ENCODE assay signal across 13 cellular contexts in the genomic region with DNA sequence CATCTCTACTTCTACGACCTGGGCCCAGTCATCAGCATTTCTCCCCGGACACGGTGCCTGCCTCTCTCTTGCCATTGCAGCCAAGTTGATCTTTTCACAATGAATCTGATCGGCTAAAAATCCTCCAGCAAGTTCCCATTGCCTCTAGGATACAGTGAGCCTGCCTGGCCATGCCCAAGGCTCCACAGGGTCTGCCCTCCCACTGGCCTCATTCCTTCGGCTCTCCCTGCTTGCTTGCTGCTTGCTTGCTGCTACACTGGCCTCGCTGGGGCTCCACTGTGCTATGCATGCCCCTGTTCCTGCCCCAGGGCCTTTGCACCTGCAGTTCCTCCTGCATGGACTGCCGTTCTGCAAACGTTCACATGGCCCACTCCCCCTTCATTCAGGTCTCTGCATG. TPM values are rescaled to one million over a fixed set of nuclear protein-coding genes. Genes with fewer than 3 reads are reported as not detected.
DNase-seq lines count a peak whose midpoint lies in the region; ATAC-seq, FAIRE-seq and TF ChIP-seq lines count a peak whose summit lies in the region.
"Had no signal": no experiment of that assay in that cellular context is flagged by ENCODE, and none has a peak within 500 bp of the region (broad histone marks: within the 10 kb centered on the region; RNA-seq: fewer than 3 reads in every experiment).

No MANE protein-coding gene starts in this region.

- in situ Hi-C loops in HepG2 (cut with HindIII; ENCODE audit: extremely low pct_ligation_motif_present, low pct_unique_long_range_greater_than_20kb), result no loop called here

- H4K20me1 ChIP-seq in HepG2 (ENCODE audit: insufficient read depth, low read length), result no peaks in the 10 kb centered on the region

- H3K4me3 ChIP-seq in HepG2 (replicated peaks in 1 of 3; ENCODE audit: insufficient read depth in 1 of 3, low read depth in 2 of 3, low read length in 3 of 3), result no peak overlapping the region
- H3K4me3 ChIP-seq: colonic mucosa had no signal

- no peak for TF ChIP-seq POLR2A in HepG2 (IDR thresholded peaks at IDR 0.05; ENCODE audit: insufficient read depth in 1 of 2, low read depth in 2 of 2, low read length in 2 of 2)

- FAIRE-seq in HepG2 (lab: Jason Lieb, UNC), result no peak

- H3K27me3 Mint-ChIP-seq in activated T-cell treated with anti-CD3 and anti-CD28 coated beads, Interleukin-2, amount 50 U/mL, for 72 hours (ENCODE audit: low read depth), result no peaks in the 10 kb centered on the region

- no peak overlapping the region for H3K27ac Mint-ChIP-seq in activated T-cell treated with anti-CD3 and anti-CD28 coated beads, Interleukin-2, amount 50 U/mL, for 72 hours
- peak overlapping the region; percentile 20 for H3K27ac Mint-ChIP-seq in stimulated activated effector memory CD8-positive, alpha-beta T cell treated with anti-CD3 and anti-CD28 coated beads, Interleukin-12 subunit alpha, Interleukin-12 subunit beta, amount 100 ng/mL, for 72 hours

- H2AFZ ChIP-seq in HepG2 (ENCODE audit: low read length), result no peak overlapping the region

- no peaks in the 10 kb centered on the region for H3K79me2 ChIP-seq in HepG2 (ENCODE audit: insufficient read depth, low read length)

- POLR2A ChIA-PET in HepG2 (lab: Yijun Ruan, JAX), result no interaction called here

- peaks cover 31% of the 10 kb centered on the region for H3K4me1 Mint-ChIP-seq in activated T-cell treated with anti-CD3 and anti-CD28 coated beads, Interleukin-2, amount 50 U/mL, for 72 hours (ENCODE audit: low read depth)
- peaks cover 51% of the 10 kb centered on the region for H3K4me1 Mint-ChIP-seq in stimulated activated effector memory CD8-positive, alpha-beta T cell treated with anti-CD3 and anti-CD28 coated beads, Interleukin-12 subunit alpha, Interleukin-12 subunit beta, amount 100 ng/mL, for 72 hours

- no TSS peak for BruUV-seq in HepG2 (replicated peaks; lab: Mats Ljungman, UMichigan)

- no peak overlapping the region for H3K4me2 ChIP-seq in HepG2 (ENCODE audit: low read depth, low read length)

- intact Hi-C loops in HepG2 (cut with micrococcal nuclease; ENCODE audit: unreplicated experiment), result no loop called here

- peaks cover 2 to 5% of the 10 kb centered on the region in 2 donors for H3K36me3 Mint-ChIP-seq in activated T-cell treated with anti-CD3 and anti-CD28 coated beads, Interleukin-2, amount 50 U/mL, for 72 hours (ENCODE audit: insufficient read depth in 2 of 2)
- peaks cover 21% of the 10 kb centered on the region for H3K36me3 Mint-ChIP-seq in stimulated activated effector memory CD8-positive, alpha-beta T cell treated with anti-CD3 and anti-CD28 coated beads, Interleukin-12 subunit alpha, Interleukin-12 subunit beta, amount 100 ng/mL, for 72 hours

- CTCF ChIA-PET in HepG2 (lab: Yijun Ruan, JAX; ENCODE audit: low intra/inter-chr PET ratio, low total read pairs), result no interaction called here

- DNase-seq in activated T-cell treated with anti-CD3 and anti-CD28 coated beads, Interleukin-2, amount 50 U/mL, for 72 hours, result no peak
- no peak for DNase-seq in activated T-cell treated with anti-CD3 and anti-CD28 coated beads, Interleukin-2, amount 50 U/mL, for 1 hour
- peak; percentile 44 for DNase-seq in activated CD8-positive, alpha-beta memory T cell treated with anti-CD3 and anti-CD28 coated beads, Interleukin-2, amount 50 U/mL, for 48 hours
- DNase-seq in HepG2 (ENCODE audit: low spot score), result no peak
- no peak for DNase-seq in stimulated activated effector memory CD8-positive, alpha-beta T cell treated with anti-CD3 and anti-CD28 coated beads, Interleukin-12 subunit alpha, Interleukin-12 subunit beta, amount 100 ng/mL, for 72 hours (ENCODE audit: low spot score in 2 of 2)
- no peak for DNase-seq in HuH-7.5 (ENCODE audit: low spot score)
- DNase-seq in NCI-H2029 treated with DMSO at 0.1 percent for 48 hours (lab: John Stamatoyannopoulos, UW), result no peak
- DNase-seq in GM03348 (ENCODE audit: low spot score), result no peak
- DNase-seq: activated gamma-delta T cell treated with Interleukin-2 at 50 U/mL for 16 hours, colonic mucosa, NCI-H1048, NCI-H524 had no signal

- no peak for TF ChIP-seq RAD21 in HepG2 (CRISPR knock-in tag; IDR thresholded peaks at IDR 0.05)

- H3K27ac ChIP-seq in HepG2 (ENCODE audit: extremely low read length, insufficient read depth, low read length), result no peak overlapping the region
- H3K27ac ChIP-seq: colonic mucosa had no signal

- H3K9me3 ChIP-seq in HepG2 (ENCODE audit: low read length), result no peaks in the 10 kb centered on the region
- H3K9me3 ChIP-seq: colonic mucosa had no signal

- H3K27me3 ChIP-seq in HepG2 (ENCODE audit: control insufficient read depth in 1 of 2, insufficient read depth in 2 of 2, low read length in 2 of 2), result peaks cover 0 to 4% of the 10 kb centered on the region in 2 experiments; a peak in 1 of 5 replicates
- H3K27me3 ChIP-seq: colonic mucosa had no signal

- no peaks in the 10 kb centered on the region for H3K9me3 Mint-ChIP-seq in activated T-cell treated with anti-CD3 and anti-CD28 coated beads, Interleukin-2, amount 50 U/mL, for 72 hours
- H3K9me3 Mint-ChIP-seq in stimulated activated effector memory CD8-positive, alpha-beta T cell treated with anti-CD3 and anti-CD28 coated beads, Interleukin-12 subunit alpha, Interleukin-12 subunit beta, amount 100 ng/mL, for 72 hours, result no peaks in the 10 kb centered on the region

- H3K4me1 ChIP-seq in HepG2 (ENCODE audit: insufficient read depth, low read length), result peaks cover 19% of the 10 kb centered on the region

- TF ChIP-seq EP300 in HepG2 (IDR thresholded peaks at IDR 0.05; ENCODE audit: low read depth in 2 of 2, low read length in 2 of 2) (no peak), HepG2 (CRISPR knock-in tag; IDR thresholded peaks at IDR 0.05; ENCODE audit: borderline replicate concordance) (no peak)

- H3K4me3 Mint-ChIP-seq in activated T-cell treated with anti-CD3 and anti-CD28 coated beads, Interleukin-2, amount 50 U/mL, for 72 hours, result peak overlapping the region; percentile 21 to 91
- peak overlapping the region; percentile 85 for H3K4me3 Mint-ChIP-seq in stimulated activated effector memory CD8-positive, alpha-beta T cell treated with anti-CD3 and anti-CD28 coated beads, Interleukin-12 subunit alpha, Interleukin-12 subunit beta, amount 100 ng/mL, for 72 hours

- no peak for ATAC-seq in activated T-cell treated with anti-CD3 and anti-CD28 coated beads, Interleukin-2, amount 50 U/mL, for 72 hours (replicated peaks in 1 of 2)
- no peak for ATAC-seq in HepG2
- ATAC-seq in stimulated activated effector memory CD8-positive, alpha-beta T cell treated with anti-CD3 and anti-CD28 coated beads, Interleukin-12 subunit alpha, Interleukin-12 subunit beta, amount 100 ng/mL, for 72 hours, result no peak
- ATAC-seq: HCT116 had no signal

- H3K36me3 ChIP-seq in HepG2 (replicated peaks in 1 of 2; ENCODE audit: control insufficient read depth in 1 of 2, insufficient read depth in 2 of 2, low read length in 2 of 2), result no peaks in the 10 kb centered on the region
- H3K36me3 ChIP-seq: colonic mucosa had no signal

- WGBS in HepG2 (ENCODE audit: low lambda C conversion rate), result 62% methylated on average over 8 of the region's 8 CpGs

- TF ChIP-seq CTCF in HepG2 (CRISPR knock-in tag; IDR thresholded peaks at IDR 0.05), result no peak

- H3K9ac ChIP-seq in HepG2 (ENCODE audit: insufficient read depth, low read depth, low read length), result no peak overlapping the region

RNA-seq across cellular contexts. Expression of gene ABTB1, which starts 2.0 kb away (rescaled TPM):
- total RNA-seq in activated T-cell treated with anti-CD3 and anti-CD28 coated beads, Interleukin-2, amount 50 U/mL, for 72 hours, result 10 to 100 TPM; 24.1 to 27.0 TPM
- 0.24 and 0.42 TPM in 2 replicates for total RNA-seq in HepG2 (2016; rRNA removed; fragmentation: Illumina TruSeq; extraction: Trizol)
- 0.09 and 0.30 TPM in 2 replicates for total RNA-seq in HepG2 (2016; cell fraction: cytosol; rRNA removed; fragmentation: Illumina TruSeq; extraction: Trizol; ENCODE audit: low read depth)
- 0.13 and 0.30 TPM in 2 replicates for total RNA-seq in HepG2 (2016; cell fraction: insoluble cytoplasmic fraction; rRNA removed; fragmentation: Illumina TruSeq; extraction: Trizol)
- 0.56 and 0.72 TPM in 2 replicates for total RNA-seq in HepG2 (2016; cell fraction: membrane; rRNA removed; fragmentation: Illumina TruSeq; extraction: Trizol)
- total RNA-seq in HepG2 (2016; cell fraction: nucleus; rRNA removed; fragmentation: Illumina TruSeq; extraction: Trizol), result 1.0 and 2.3 TPM in 2 replicates
- 14.5 and 17.9 TPM in 2 replicates for polyA plus RNA-seq in HepG2 (2011; rRNA removed)
- polyA plus RNA-seq in HepG2 (2011; cell fraction: cytosol; rRNA removed), result 12.3 and 15.2 TPM in 2 replicates
- 97.1 and 99.3 TPM in 2 replicates for polyA plus RNA-seq in HepG2 (2011; cell fraction: nucleus; rRNA removed)
- 7.0 and 10.3 TPM in 2 replicates for polyA plus RNA-seq in HepG2 (2012)
- 0.44 and 0.71 TPM in 2 replicates for polyA plus RNA-seq in HepG2 (2016; cell fraction: cytosol; fragmentation: Illumina TruSeq; extraction: Trizol; ENCODE audit: low read depth)
- 0.98 and 1.0 TPM in 2 replicates for polyA plus RNA-seq in HepG2 (2016; cell fraction: insoluble cytoplasmic fraction; fragmentation: Illumina TruSeq; extraction: Trizol; ENCODE audit: low read depth)
- polyA plus RNA-seq in HepG2 (2016; cell fraction: membrane; fragmentation: Illumina TruSeq; extraction: Trizol; ENCODE audit: low read depth), result 0.39 and 0.88 TPM in 2 replicates
- polyA plus RNA-seq in HepG2 (2016; cell fraction: nucleus; fragmentation: Illumina TruSeq; extraction: Trizol; ENCODE audit: insufficient read depth, low read depth), result 2.9 and 3.4 TPM in 2 replicates
- polyA minus RNA-seq in HepG2 (2011; rRNA and poly(A)+ RNA removed; ENCODE audit: low replicate concordance), result 33.1 and 57.2 TPM in 2 replicates
- 6.9 and 10.2 TPM in 2 replicates for polyA minus RNA-seq in HepG2 (2011; cell fraction: cytosol; rRNA and poly(A)+ RNA removed)
- 15.7 and 18.6 TPM in 2 replicates for polyA minus RNA-seq in HepG2 (2011; cell fraction: nucleus; rRNA and poly(A)+ RNA removed)

RNA-seq across cellular contexts. Expression of gene PODXL2, which starts 45.8 kb away (rescaled TPM):
- total RNA-seq in activated T-cell treated with anti-CD3 and anti-CD28 coated beads, Interleukin-2, amount 50 U/mL, for 72 hours, result 1 to 10 TPM in 1 of 2 donors, under 1 TPM in 1; 0.14 to 1.4 TPM
- 13.5 and 25.1 TPM in 2 replicates for total RNA-seq in HepG2 (2016; rRNA removed; fragmentation: Illumina TruSeq; extraction: Trizol)
- 11.1 and 12.1 TPM in 2 replicates for total RNA-seq in HepG2 (2016; cell fraction: cytosol; rRNA removed; fragmentation: Illumina TruSeq; extraction: Trizol; ENCODE audit: low read depth)
- total RNA-seq in HepG2 (2016; cell fraction: insoluble cytoplasmic fraction; rRNA removed; fragmentation: Illumina TruSeq; extraction: Trizol), result 12.9 and 25.2 TPM in 2 replicates
- 17.4 and 19.2 TPM in 2 replicates for total RNA-seq in HepG2 (2016; cell fraction: membrane; rRNA removed; fragmentation: Illumina TruSeq; extraction: Trizol)
- 22.7 and 24.9 TPM in 2 replicates for total RNA-seq in HepG2 (2016; cell fraction: nucleus; rRNA removed; fragmentation: Illumina TruSeq; extraction: Trizol)
- 20.4 and 31.7 TPM in 2 replicates for polyA plus RNA-seq in HepG2 (2011; rRNA removed)
- polyA plus RNA-seq in HepG2 (2011; cell fraction: cytosol; rRNA removed), result 24.7 and 33.2 TPM in 2 replicates
- 25.3 and 29.3 TPM in 2 replicates for polyA plus RNA-seq in HepG2 (2011; cell fraction: nucleus; rRNA removed)
- polyA plus RNA-seq in HepG2 (2012), result 12.3 and 15.4 TPM in 2 replicates
- 13.5 and 14.7 TPM in 2 replicates for polyA plus RNA-seq in HepG2 (2016; cell fraction: cytosol; fragmentation: Illumina TruSeq; extraction: Trizol; ENCODE audit: low read depth)
- 12.3 and 15.0 TPM in 2 replicates for polyA plus RNA-seq in HepG2 (2016; cell fraction: insoluble cytoplasmic fraction; fragmentation: Illumina TruSeq; extraction: Trizol; ENCODE audit: low read depth)
- polyA plus RNA-seq in HepG2 (2016; cell fraction: membrane; fragmentation: Illumina TruSeq; extraction: Trizol; ENCODE audit: low read depth), result 18.5 and 19.8 TPM in 2 replicates
- polyA plus RNA-seq in HepG2 (2016; cell fraction: nucleus; fragmentation: Illumina TruSeq; extraction: Trizol; ENCODE audit: insufficient read depth, low read depth), result 39.4 and 41.1 TPM in 2 replicates
- polyA minus RNA-seq in HepG2 (2011; rRNA and poly(A)+ RNA removed; ENCODE audit: low replicate concordance), result 19.7 and 24.8 TPM in 2 replicates
- polyA minus RNA-seq in HepG2 (2011; cell fraction: cytosol; rRNA and poly(A)+ RNA removed), result 10.5 and 11.6 TPM in 2 replicates
- 5.3 and 7.3 TPM in 2 replicates for polyA minus RNA-seq in HepG2 (2011; cell fraction: nucleus; rRNA and poly(A)+ RNA removed)

Comparison
In these comparisons a context has a peak if more than half of its experiments do, and no peak if none do; other contexts are left out.
1. RNA of gene ABTB1, which starts 2.0 kb away (total RNA-seq): 24.1 to 27.0 TPM in activated T-cell treated with anti-CD3 and anti-CD28 coated beads, Interleukin-2, amount 50 U/mL, for 72 hours; 0.09 to 2.3 TPM in HepG2; every median in the first group is over 4 times any median in the second.
2. RNA of gene PODXL2, which starts 45.8 kb away (total RNA-seq): 11.1 to 25.2 TPM in HepG2; 0.14 to 1.4 TPM in activated T-cell treated with anti-CD3 and anti-CD28 coated beads, Interleukin-2, amount 50 U/mL, for 72 hours; every median in the first group is over 4 times any median in the second.